9 cellular contexts compared by ENCODE assay signal in the genomic region with DNA sequence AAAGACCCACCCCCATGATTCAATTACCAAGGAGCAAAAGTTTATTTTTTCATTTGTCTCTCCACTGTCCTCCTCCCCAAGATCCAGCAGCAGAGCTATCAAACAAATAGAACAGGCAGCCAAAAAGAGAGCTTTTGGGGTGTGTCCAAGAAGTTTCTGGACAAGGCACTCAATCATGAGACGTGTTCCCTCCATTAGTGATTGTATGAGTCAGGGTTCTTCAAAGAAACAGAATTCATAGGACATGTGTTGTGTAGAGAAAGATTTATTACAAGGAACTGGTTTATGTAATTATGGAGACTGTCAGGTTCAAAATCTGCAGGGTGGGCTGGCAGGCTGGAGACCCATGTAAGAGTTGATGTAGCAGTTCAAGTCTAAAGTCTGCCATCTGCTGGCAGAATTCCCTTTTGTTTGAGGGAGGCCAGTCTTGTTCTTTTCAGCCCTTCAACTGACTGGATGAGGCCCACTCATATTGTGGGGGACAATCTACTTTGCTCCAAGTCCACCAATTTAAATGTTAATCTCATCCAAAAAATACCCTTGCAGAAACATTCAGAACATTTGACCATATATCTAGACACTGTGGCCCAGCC.
DNase-seq lines count a peak whose midpoint lies in the region; ATAC-seq and TF ChIP-seq lines count a peak whose summit lies in the region.
"Had no signal": no experiment of that assay in that cellular context is flagged by ENCODE, and none has a peak within 500 bp of the region (broad histone marks: within the 10 kb centered on the region; RNA-seq: fewer than 3 reads in every experiment).

No MANE protein-coding gene starts in this region.

- TF ChIP-seq CTCF in GM12864 (IDR thresholded peaks at IDR 0.05; ENCODE audit: low read depth, low read length, missing control alignments): peak; percentile 28
- TF ChIP-seq CTCF in KMS-11 (conservative IDR thresholded peaks at IDR 0.05; ENCODE audit: low read depth, low read length): peak; percentile 17; the same call in 1 of the 2 replicates
- no peak for TF ChIP-seq CTCF in ascending aorta (IDR thresholded peaks at IDR 0.05)
- peak in 1 of 3 experiments; percentile 8 for TF ChIP-seq CTCF in nephron (IDR thresholded peaks at IDR 0.05; ENCODE audit: unreplicated experiment in 3 of 3)

- H2AK5ac ChIP-seq in neuronal stem cell (ENCODE audit: low read depth, low read length): no peak overlapping the region

- H3K9me3 Mint-ChIP-seq in nephron: peaks cover 2% of the 10 kb centered on the region
- H3K9me3 Mint-ChIP-seq: T-helper 1 cell treated with Interleukin-12 subunit alpha and Interleukin-12 subunit beta and Interleukin-4 antibody, amounts not matched to agents 30 μg/mL and 1 μg/mL, for 36 hours had no signal

- no peak overlapping the region for H4K8ac ChIP-seq in neuronal stem cell (ENCODE audit: low read depth, low read length)

- H2AFZ ChIP-seq in KMS-11 (ENCODE audit: low read depth) (no peak overlapping the region), neuronal stem cell (ENCODE audit: low read length) (no peak overlapping the region)

- DNase-seq in GM12864 (ENCODE audit: low read depth) (no peak), ascending aorta (ENCODE audit: low spot score in 2 of 2) (no peak), neuronal stem cell (ENCODE audit: low spot score) (no peak)
- DNase-seq in effector CD4-positive, alpha-beta T cell: no peak
- DNase-seq: NCI-H1436 had no signal

- H3K4ac ChIP-seq in neuronal stem cell (ENCODE audit: low read length): no peak overlapping the region

- H3K4me1 Mint-ChIP-seq in nephron: peaks cover 5% of the 10 kb centered on the region

- H4K91ac ChIP-seq in neuronal stem cell (ENCODE audit: low read depth, low read length, poor library complexity): no peak overlapping the region

- no peak overlapping the region for H3K4me3 Mint-ChIP-seq in nephron
- H3K4me3 Mint-ChIP-seq: T-helper 1 cell treated with Interleukin-12 subunit alpha and Interleukin-12 subunit beta and Interleukin-4 antibody, amounts not matched to agents 30 μg/mL and 1 μg/mL, for 36 hours had no signal

- no peaks in the 10 kb centered on the region for H3K79me2 ChIP-seq in KMS-11 (ENCODE audit: insufficient read depth, low read depth)

- no peaks in the 10 kb centered on the region for H3K27me3 Mint-ChIP-seq in nephron (ENCODE audit: low read depth)

- no peak overlapping the region for H2BK15ac ChIP-seq in neuronal stem cell (ENCODE audit: low read length)

- intact Hi-C loops in ascending aorta (cut with DNase I): no loop called here

- no peak overlapping the region for H3K18ac ChIP-seq in neuronal stem cell (ENCODE audit: low read length)

- H3K27me3 ChIP-seq in KMS-11 (ENCODE audit: insufficient read depth, low read depth) (no peaks in the 10 kb centered on the region), ascending aorta (no peaks in the 10 kb centered on the region), neuronal stem cell (ENCODE audit: control insufficient read depth in 3 of 3, insufficient read depth in 3 of 3, low read depth in 1 of 3, low read length in 3 of 3) (no peaks in the 10 kb centered on the region)

- H3K36me3 ChIP-seq in KMS-11 (ENCODE audit: insufficient read depth) (no peaks in the 10 kb centered on the region), ascending aorta (no peaks in the 10 kb centered on the region), neuronal stem cell (replicated peaks in 1 of 2; ENCODE audit: control insufficient read depth in 2 of 2, insufficient read depth in 2 of 2, low read length in 2 of 2) (no peaks in the 10 kb centered on the region)

- H2BK120ac ChIP-seq in neuronal stem cell (ENCODE audit: low read depth, low read length): no peak overlapping the region

- no peak for ATAC-seq in HG03439 (IDR thresholded peaks at IDR 0.05; ENCODE audit: unreplicated experiment)

- H4K20me1 ChIP-seq in KMS-11 (ENCODE audit: insufficient read depth): no peaks in the 10 kb centered on the region

- H3K27ac Mint-ChIP-seq in nephron: peak overlapping the region in 2 of 3 experiments; percentile 48 to 55
- H3K27ac Mint-ChIP-seq: T-helper 1 cell treated with Interleukin-12 subunit alpha and Interleukin-12 subunit beta and Interleukin-4 antibody, amounts not matched to agents 30 μg/mL and 1 μg/mL, for 36 hours had no signal

- H2BK12ac ChIP-seq in neuronal stem cell (ENCODE audit: low read length): no peak overlapping the region

- H3K14ac ChIP-seq in neuronal stem cell (ENCODE audit: low read length): no peak overlapping the region

- no peak overlapping the region for H3K23ac ChIP-seq in neuronal stem cell (ENCODE audit: low read depth, low read length, poor library complexity)

- no peaks in the 10 kb centered on the region for H3K79me1 ChIP-seq in neuronal stem cell (ENCODE audit: low read depth, low read length)

- H3K4me3 ChIP-seq in GM12864 (ENCODE audit: low read depth, low read length) (no peak overlapping the region), KMS-11 (IDR thresholded peaks at IDR 0.05; ENCODE audit: insufficient read depth, low read depth, low read length) (no peak overlapping the region), ascending aorta (no peak overlapping the region), neuronal stem cell (ENCODE audit: low read length in 2 of 2) (no peak overlapping the region)

- no peaks in the 10 kb centered on the region for H3K36me3 Mint-ChIP-seq in nephron (ENCODE audit: low read depth)

- no CpG with 5 or more reads among the region's 1 CpG for WGBS in neuronal stem cell (ENCODE audit: extremely low coverage in 2 of 2, insufficient read length in 2 of 2, insufficient replicate concordance in 1 of 2), 2 donors

- H3K4me1 ChIP-seq in KMS-11 (ENCODE audit: low read depth, poor library complexity, severe bottlenecking) (no peaks in the 10 kb centered on the region), ascending aorta (peaks cover 2 to 18% of the 10 kb centered on the region in 2 donors), neuronal stem cell (ENCODE audit: control insufficient read depth in 2 of 2, insufficient read depth in 1 of 2, low read depth in 1 of 2, low read length in 2 of 2) (peaks cover 0 to 3% of the 10 kb centered on the region in 2 donors)

- H3K4me2 ChIP-seq in KMS-11 (no peak overlapping the region), neuronal stem cell (ENCODE audit: insufficient read depth, low read length, poor library complexity, severe bottlenecking) (no peak overlapping the region)

- H3K9me3 ChIP-seq in ascending aorta (no peaks in the 10 kb centered on the region), neuronal stem cell (replicated peaks in 1 of 2; ENCODE audit: control insufficient read depth in 2 of 2, insufficient read depth in 1 of 2, low read depth in 1 of 2, low read length in 2 of 2) (no peaks in the 10 kb centered on the region)

- no peak overlapping the region for H3K27ac ChIP-seq in KMS-11
- peak overlapping the region; percentile 64 to 67 for H3K27ac ChIP-seq in ascending aorta
- H3K27ac ChIP-seq in neuronal stem cell (replicated peaks; ENCODE audit: low read length): no peak overlapping the region

- H3K9ac ChIP-seq in KMS-11: no peak overlapping the region
- H3K9ac ChIP-seq in neuronal stem cell (ENCODE audit: low read depth, low read length, poor library complexity): no peak overlapping the region

- no peak overlapping the region for H2BK5ac ChIP-seq in neuronal stem cell (ENCODE audit: low read length)

Comparison
In these comparisons a context has a peak if more than half of its experiments do, and no peak if none do; other contexts are left out.
1. CTCF ChIP-seq: peak in GM12864 (single experiment) and KMS-11 (single experiment); none in ascending aorta (0 of 3).
2. H3K27ac ChIP-seq: peak in ascending aorta (2 of 2); none in KMS-11 (single experiment) and neuronal stem cell (single experiment).